In genomic region chr4:122003335-122003734, GRCh38 we compare ENCODE assay signal across 8 cellular contexts. TPM values are rescaled to one million over a fixed set of nuclear protein-coding genes. Genes with fewer than 3 reads are reported as not detected.
A peak's percentile ranks its signal among the peaks of the same experiment; 100 is the strongest.
DNase-seq lines count a peak whose midpoint lies in the region; FAIRE-seq and TF ChIP-seq lines count a peak whose summit lies in the region.

No MANE protein-coding gene starts in this region.

- no peak overlapping the region for H3K27ac ChIP-seq in 22Rv1

- no peaks in the 10 kb centered on the region; the same call in 1 of the 2 replicates for H3K27me3 ChIP-seq in GM06990 (replicated peaks; ENCODE audit: control insufficient read depth, insufficient read depth, low read length)

- H3K4me3 ChIP-seq in GM06990 (replicated peaks; ENCODE audit: low read depth, low read length), result no peak overlapping the region

- FAIRE-seq in urothelium cell line (lab: Jason Lieb, UNC), result no peak

- DNase-seq in GM06990 (ENCODE audit: extremely low read depth, insufficient read length) (peak; percentile 14), H4 (ENCODE audit: low spot score) (peak; percentile 33), LHCN-M2 (ENCODE audit: low read depth) (peak; percentile 26), iPS DF 4.7 (ENCODE audit: extremely low read depth, low spot score) (peak; percentile 53), urothelium cell line (ENCODE audit: low spot score) (peak; percentile 35), HPDE6-E6E7 (ENCODE audit: extremely low spot score) (no peak)
- DNase-seq in activated CD4-positive, alpha-beta T cell treated with anti-CD3 and anti-CD28 coated beads for 48 hours, result peak; percentile 53

- H3K36me3 ChIP-seq in GM06990 (ENCODE audit: control insufficient read depth, insufficient read depth, low read length), result no peaks in the 10 kb centered on the region

- TF ChIP-seq CTCF in 22Rv1 (IDR thresholded peaks at IDR 0.05), result peak; percentile 71
- peak; percentile 64 for TF ChIP-seq CTCF in GM06990 (IDR thresholded peaks at IDR 0.05; ENCODE audit: insufficient read depth, low read length, poor library complexity, severe bottlenecking)

RNA-seq across cellular contexts. Expression of gene TRPC3, which starts 51.5 kb away (rescaled TPM):
- 0.55 and 2.3 TPM in 2 replicates for total RNA-seq in H4 (2014; rRNA removed; shearing (Covaris generic))
- 0.45 and 0.52 TPM in 2 replicates for total RNA-seq in LHCN-M2 (2014; rRNA removed)
- 0.16 TPM for polyA plus RNA-seq in LHCN-M2 (2012)
